Comparison of ENCODE assay signal across 11 cellular contexts in genomic region chr9:37921168-37921510, GRCh38.
"Had no signal": no experiment of that assay in that cellular context is flagged by ENCODE, and none has a peak within 500 bp of the region (broad histone marks: within the 10 kb centered on the region; RNA-seq: fewer than 3 reads in every experiment).

No MANE protein-coding gene starts in this region.

- H3K27me3 Mint-ChIP-seq: stimulated activated naive CD8-positive, alpha-beta T cell treated with anti-CD3 and anti-CD28 coated beads, Interleukin-15, amount 100 ng/mL, for 72 hours had no signal

- H3K4me1 Mint-ChIP-seq: naive B cell had no signal

- H3K9me3 Mint-ChIP-seq: naive B cell; stimulated activated naive CD8-positive, alpha-beta T cell treated with anti-CD3 and anti-CD28 coated beads, Interleukin-15, amount 100 ng/mL, for 72 hours had no signal

- H3K4me3 Mint-ChIP-seq: naive B cell; stimulated activated naive CD8-positive, alpha-beta T cell treated with anti-CD3 and anti-CD28 coated beads, Interleukin-15, amount 100 ng/mL, for 72 hours had no signal

- ATAC-seq: sciatic nerve had no signal

- H3K27ac ChIP-seq: cardiac muscle cell, colonic mucosa, lower lobe of right lung, thoracic aorta had no signal

- DNase-seq: activated CD4-positive, alpha-beta T cell treated with anti-CD3 and anti-CD28 coated beads, Interleukin-2, amount 50 U/mL, for 1 hour; colonic mucosa; hippocampal formation; lower lobe of right lung; naive B cell; occipital lobe; stimulated activated CD4-positive, alpha-beta T cell treated with anti-CD3 and anti-CD28 coated beads, Interleukin-4, amount 100 ng/mL, for 1 hour; stimulated activated naive CD8-positive, alpha-beta T cell treated with anti-CD3 and anti-CD28 coated beads, Interleukin-15, amount 100 ng/mL, for 72 hours had no signal

- H3K36me3 Mint-ChIP-seq: naive B cell had no signal
